11 cellular contexts compared by ENCODE assay signal in the genomic region with DNA sequence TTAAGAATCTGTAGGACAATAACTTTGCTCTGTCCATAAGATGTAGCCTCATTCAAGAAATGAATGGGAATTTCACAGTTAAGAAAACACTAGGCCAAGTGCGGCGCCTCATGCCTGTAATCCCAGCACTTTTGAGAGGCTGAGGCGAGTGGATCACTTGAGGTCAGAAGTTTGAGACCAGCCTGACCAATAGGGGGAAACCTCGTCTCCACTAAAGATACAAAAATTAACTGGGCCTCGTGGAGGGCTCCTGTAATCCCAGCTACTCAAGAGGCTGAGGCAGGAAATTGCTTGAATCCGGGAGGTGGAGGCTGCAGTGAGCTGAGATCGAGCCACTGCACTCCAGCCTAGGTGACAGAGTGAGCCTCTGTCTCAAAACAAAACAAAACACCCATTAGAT. TPM values are rescaled to one million over a fixed set of nuclear protein-coding genes. Genes with fewer than 3 reads are reported as not detected.
DNase-seq lines count a peak whose midpoint lies in the region; ATAC-seq and TF ChIP-seq lines count a peak whose summit lies in the region.
"Had no signal": no experiment of that assay in that cellular context is flagged by ENCODE, and none has a peak within 500 bp of the region (broad histone marks: within the 10 kb centered on the region; RNA-seq: fewer than 3 reads in every experiment).

No MANE protein-coding gene starts in this region.

- 46% methylated on average over 7 of the region's 7 CpGs for WGBS in esophagus muscularis mucosa

- H3K27ac Mint-ChIP-seq in activated naive CD4-positive, alpha-beta T cell treated with anti-CD3 and anti-CD28 coated beads for 36 hours, result peak overlapping the region; percentile 59

- intact Hi-C loops in activated naive CD4-positive, alpha-beta T cell treated with anti-CD3 and anti-CD28 coated beads for 36 hours (cut with micrococcal nuclease), result no loop called here
- intact Hi-C loops in Panc1 (cut with micrococcal nuclease; ENCODE audit: unreplicated experiment), result no loop called here
- intact Hi-C loops in esophagus muscularis mucosa (cut with DNase I), result no loop called here

- no TSS peak for BruUV-seq in Panc1 (replicated peaks; lab: Mats Ljungman, UMichigan)

- in situ Hi-C loops in Panc1 (cut with HindIII; ENCODE audit: low pct_unique_long_range_greater_than_20kb, low sequenced_read_pairs), result no loop called here

- peaks cover 6% of the 10 kb centered on the region for H3K4me1 Mint-ChIP-seq in activated naive CD4-positive, alpha-beta T cell treated with anti-CD3 and anti-CD28 coated beads for 36 hours (ENCODE audit: low read depth)
- H3K4me1 Mint-ChIP-seq: neural crest cell had no signal

- H3K9me3 Mint-ChIP-seq in activated naive CD4-positive, alpha-beta T cell treated with anti-CD3 and anti-CD28 coated beads for 36 hours, result no peaks in the 10 kb centered on the region
- H3K9me3 Mint-ChIP-seq: neural crest cell had no signal

- H3K27ac ChIP-seq in Panc1 (ENCODE audit: low read length) (no peak overlapping the region), thoracic aorta (peak overlapping the region; percentile 13 to 54), esophagus muscularis mucosa (replicated peaks in 1 of 4) (peak overlapping the region in 1 of 4 donors; percentile 9)
- H3K27ac ChIP-seq: BLaER1 treated with 17β-estradiol and CSF1 and Interleukin-3, amounts not matched to agents 10 nM and 100 nM had no signal

- peaks cover 36% of the 10 kb centered on the region for H3K36me3 ChIP-seq in Panc1 (ENCODE audit: control insufficient read depth, insufficient read depth, low read length)
- peaks cover 23% of the 10 kb centered on the region for H3K36me3 ChIP-seq in thoracic aorta
- H3K36me3 ChIP-seq in esophagus muscularis mucosa, result peaks cover 28 to 62% (median 51%) of the 10 kb centered on the region in 4 donors

- H3K9me3 ChIP-seq in Panc1 (ENCODE audit: control insufficient read depth, insufficient read depth, low read depth, low read length), result no peaks in the 10 kb centered on the region
- H3K9me3 ChIP-seq in thoracic aorta, result no peaks in the 10 kb centered on the region
- no peaks in the 10 kb centered on the region for H3K9me3 ChIP-seq in esophagus muscularis mucosa
- H3K9me3 ChIP-seq: BLaER1 treated with 17β-estradiol and CSF1 and Interleukin-3, amounts not matched to agents 10 nM and 100 nM had no signal

- ATAC-seq in Panc1 (no peak), thoracic aorta (ENCODE audit: insufficient number of reproducible peaks, low FRiP score, low read depth) (no peak), GM19351 (IDR thresholded peaks at IDR 0.05; ENCODE audit: unreplicated experiment) (no peak)
- ATAC-seq: esophagus mucosa had no signal

- TF ChIP-seq EP300 in esophagus muscularis mucosa (IDR thresholded peaks at IDR 0.05), result no peak

- peaks cover 19% of the 10 kb centered on the region for H3K36me3 Mint-ChIP-seq in activated naive CD4-positive, alpha-beta T cell treated with anti-CD3 and anti-CD28 coated beads for 36 hours (ENCODE audit: low read depth)

- peaks cover 17% of the 10 kb centered on the region for H3K4me1 ChIP-seq in Panc1 (ENCODE audit: control insufficient read depth, insufficient read depth, low read length)
- H3K4me1 ChIP-seq in thoracic aorta (ENCODE audit: control insufficient read depth in 1 of 2, low read depth in 2 of 2), result peaks cover 18 to 39% of the 10 kb centered on the region in 2 donors
- peaks cover 14 to 26% (median 22%) of the 10 kb centered on the region in 4 donors for H3K4me1 ChIP-seq in esophagus muscularis mucosa

- no peaks in the 10 kb centered on the region for H3K27me3 Mint-ChIP-seq in activated naive CD4-positive, alpha-beta T cell treated with anti-CD3 and anti-CD28 coated beads for 36 hours (ENCODE audit: low read depth)

- H3K4me3 Mint-ChIP-seq in activated naive CD4-positive, alpha-beta T cell treated with anti-CD3 and anti-CD28 coated beads for 36 hours, result no peak overlapping the region
- H3K4me3 Mint-ChIP-seq: neural crest cell had no signal

- H3K4me3 ChIP-seq in Panc1 (ENCODE audit: low read depth in 2 of 2, low read length in 2 of 2) (no peak overlapping the region), thoracic aorta (no peak overlapping the region), esophagus muscularis mucosa (no peak overlapping the region)
- H3K4me3 ChIP-seq: BLaER1 treated with 17β-estradiol and CSF1 and Interleukin-3, amounts not matched to agents 10 nM and 100 nM had no signal

- CTCF ChIA-PET in activated naive CD4-positive, alpha-beta T cell treated with anti-CD3 and anti-CD28 coated beads for 36 hours (lab: Charles Lee), result no interaction called here
- CTCF ChIA-PET in Panc1 (lab: Charles Lee), result no interaction called here

- H3K27me3 ChIP-seq in Panc1 (ENCODE audit: control insufficient read depth, insufficient read depth, low read length) (no peaks in the 10 kb centered on the region), thoracic aorta (replicated peaks; ENCODE audit: insufficient read depth) (no peaks in the 10 kb centered on the region), esophagus muscularis mucosa (no peaks in the 10 kb centered on the region)
- H3K27me3 ChIP-seq: BLaER1 treated with 17β-estradiol and CSF1 and Interleukin-3, amounts not matched to agents 10 nM and 100 nM had no signal

- no peak for DNase-seq in activated naive CD4-positive, alpha-beta T cell treated with anti-CD3 and anti-CD28 coated beads for 36 hours
- DNase-seq in activated naive CD4-positive, alpha-beta T cell treated with Interleukin-2 at 50 U/mL for 16 hours, result no peak
- DNase-seq in Panc1 (ENCODE audit: low read depth, low spot score) (no peak), fibroblast of the conjunctiva (ENCODE audit: low read depth) (peak; percentile 22), thoracic aorta (ENCODE audit: low spot score) (no peak), GM10266 (ENCODE audit: extremely low spot score) (no peak), esophagus muscularis mucosa (ENCODE audit: extremely low spot score) (no peak)

- no peak for TF ChIP-seq POLR2A in esophagus muscularis mucosa (IDR thresholded peaks at IDR 0.05; ENCODE audit: low read depth)

- POLR2A ChIA-PET in Panc1 (lab: Charles Lee), result no interaction called here

- TF ChIP-seq CTCF in Panc1 (IDR thresholded peaks at IDR 0.05) (peak; percentile 54; the same call in 1 of the 2 replicates), thoracic aorta (IDR thresholded peaks at IDR 0.05) (no peak), GM10266 (IDR thresholded peaks at IDR 0.05; ENCODE audit: control insufficient read depth, insufficient read depth, low read depth, missing control alignments) (no peak), esophagus muscularis mucosa (IDR thresholded peaks at IDR 0.05) (peak in 1 of 3 experiments; percentile 17)

RNA-seq across cellular contexts. Expression of a gene that starts 19.9 kb away (rescaled TPM):
- 100 to 1,000 TPM; 354 to 365 TPM for total RNA-seq in activated naive CD4-positive, alpha-beta T cell treated with anti-CD3 and anti-CD28 coated beads for 36 hours
- 195 TPM for total RNA-seq in Panc1 (2021; ENCODE audit: unreplicated experiment)
- 124 TPM for polyA plus RNA-seq in Panc1 (2012; ENCODE audit: insufficient read length)
- 100 to 1,000 TPM in 1 of 2 donors, 10 to 100 TPM in 1; 51.2 to 184 TPM for total RNA-seq in thoracic aorta
- 100 to 1,000 TPM in 2 of 4 donors, 10 to 100 TPM in 2; 73.9 to 125 (median 97.1) TPM for total RNA-seq in esophagus muscularis mucosa

RNA-seq across cellular contexts. Expression of a gene that starts 44.6 kb away (rescaled TPM):
- 100 to 1,000 TPM; 165 to 175 TPM for total RNA-seq in activated naive CD4-positive, alpha-beta T cell treated with anti-CD3 and anti-CD28 coated beads for 36 hours
- total RNA-seq in Panc1 (2021; ENCODE audit: unreplicated experiment) (194 TPM), thoracic aorta (10 to 100 TPM; 50.4 to 81.1 TPM), esophagus muscularis mucosa (10 to 100 TPM; 55.2 to 71.7 (median 66.5) TPM)
- 78.8 TPM for polyA plus RNA-seq in Panc1 (2012; ENCODE audit: insufficient read length)
